ENCODE assay signal across 20 cellular contexts in genomic region chr11:61035086-61035835, GRCh38.
DNase-seq lines count a peak whose midpoint lies in the region; ATAC-seq and TF ChIP-seq lines count a peak whose summit lies in the region.
"Had no signal": no experiment of that assay in that cellular context is flagged by ENCODE, and none has a peak within 500 bp of the region (broad histone marks: within the 10 kb centered on the region; RNA-seq: fewer than 3 reads in every experiment).

No MANE protein-coding gene starts in this region.

- no peak overlapping the region for H2AK5ac ChIP-seq in mesenchymal stem cell (ENCODE audit: low read length, severe bottlenecking)

- H3K36me3 ChIP-seq in GM23338 (ENCODE audit: insufficient read depth) (no peaks in the 10 kb centered on the region), mesenchymal stem cell (ENCODE audit: control insufficient read depth in 1 of 2, insufficient read depth in 2 of 2, low read depth in 1 of 2, low read length in 2 of 2) (no peaks in the 10 kb centered on the region)
- no peaks in the 10 kb centered on the region for H3K36me3 ChIP-seq in naive thymus-derived CD4-positive, alpha-beta T cell (ENCODE audit: control insufficient read depth in 2 of 3, insufficient read depth in 3 of 3, low read length in 3 of 3)
- H3K36me3 ChIP-seq: BLaER1 treated with 17β-estradiol and CSF1 and Interleukin-3, amounts not matched to agents 10 nM and 100 nM; tibial artery had no signal

- POLR2A ChIA-PET in activated CD4-positive, alpha-beta T cell treated with anti-CD3 and anti-CD28 coated beads, Interleukin-2, amount 10 ng/mL, durations not matched to agents 7 days and 5 days (lab: Charles Lee) = interaction anchor here (0.6 kb wide), 1 partner anchor 9 kb away, joined by 5 read pairs; no protein-coding TSS in a partner anchor
- POLR2A ChIA-PET in naive thymus-derived CD4-positive, alpha-beta T cell (lab: Charles Lee) = interaction anchor here (0.5 to 2.2 kb wide), 18 partner anchors 8 to 76 kb away, joined by 3 to 6 read pairs (median 4); no protein-coding TSS in a partner anchor

- no peak overlapping the region for H4K91ac ChIP-seq in mesenchymal stem cell (ENCODE audit: low read length)

- H3K9me2 ChIP-seq in GM23338 (ENCODE audit: insufficient read depth) = no peaks in the 10 kb centered on the region

- no peaks in the 10 kb centered on the region for H3K9me3 Mint-ChIP-seq in activated CD4-positive, alpha-beta T cell treated with anti-CD3 and anti-CD28 coated beads, Interleukin-2, amount 10 ng/mL, durations not matched to agents 7 days and 5 days
- no peaks in the 10 kb centered on the region for H3K9me3 Mint-ChIP-seq in GM23338
- no peaks in the 10 kb centered on the region for H3K9me3 Mint-ChIP-seq in activated naive CD4-positive, alpha-beta T cell treated with anti-CD3 and anti-CD28 coated beads, Interleukin-2, amount 50 U/mL, for 72 hours
- no peaks in the 10 kb centered on the region for H3K9me3 Mint-ChIP-seq in naive thymus-derived CD4-positive, alpha-beta T cell
- H3K9me3 Mint-ChIP-seq: mesothelial cell of epicardium, nephron progenitor cell had no signal

- H3K27me3 ChIP-seq in GM23338 (ENCODE audit: insufficient read depth) = no peaks in the 10 kb centered on the region
- H3K27me3 ChIP-seq in naive thymus-derived CD4-positive, alpha-beta T cell (ENCODE audit: control insufficient read depth in 2 of 2, insufficient read depth in 2 of 2, low read length in 2 of 2) = no peaks in the 10 kb centered on the region
- peaks cover 0 to 38% of the 10 kb centered on the region in 2 experiments for H3K27me3 ChIP-seq in mesenchymal stem cell (ENCODE audit: control insufficient read depth in 1 of 2, insufficient read depth in 1 of 2, low read length in 2 of 2)
- H3K27me3 ChIP-seq: BLaER1 treated with 17β-estradiol and CSF1 and Interleukin-3, amounts not matched to agents 10 nM and 100 nM; tibial artery had no signal

- no peaks in the 10 kb centered on the region for H3K9me3 ChIP-seq in naive thymus-derived CD4-positive, alpha-beta T cell (ENCODE audit: control insufficient read depth in 2 of 3, low read length in 3 of 3)
- H3K9me3 ChIP-seq in mesenchymal stem cell (ENCODE audit: control insufficient read depth, low read length) = no peaks in the 10 kb centered on the region
- H3K9me3 ChIP-seq: BLaER1 treated with 17β-estradiol and CSF1 and Interleukin-3, amounts not matched to agents 10 nM and 100 nM; tibial artery had no signal

- no peak overlapping the region for H3K14ac ChIP-seq in mesenchymal stem cell (ENCODE audit: low read length in 2 of 2)

- H2BK12ac ChIP-seq in mesenchymal stem cell (ENCODE audit: low read length in 2 of 2) = no peak overlapping the region

- H2BK120ac ChIP-seq in mesenchymal stem cell (ENCODE audit: low read depth, low read length) = no peak overlapping the region

- H3K9ac ChIP-seq in mesenchymal stem cell (ENCODE audit: low read length) = no peak overlapping the region
- H3K9ac ChIP-seq: BLaER1 treated with 17β-estradiol and CSF1 and Interleukin-3, amounts not matched to agents 10 nM and 100 nM had no signal

- peak overlapping the region; percentile 89 for H3K27ac Mint-ChIP-seq in activated CD4-positive, alpha-beta T cell treated with anti-CD3 and anti-CD28 coated beads, Interleukin-2, amount 10 ng/mL, durations not matched to agents 7 days and 5 days
- no peak overlapping the region for H3K27ac Mint-ChIP-seq in GM23338
- H3K27ac Mint-ChIP-seq in activated naive CD4-positive, alpha-beta T cell treated with anti-CD3 and anti-CD28 coated beads, Interleukin-2, amount 50 U/mL, for 72 hours = peak overlapping the region; percentile 78 to 96
- peak overlapping the region; percentile 64 to 96 (median 92) for H3K27ac Mint-ChIP-seq in naive thymus-derived CD4-positive, alpha-beta T cell
- H3K27ac Mint-ChIP-seq: mesothelial cell of epicardium, nephron progenitor cell had no signal

- H3K79me1 ChIP-seq in mesenchymal stem cell (replicated peaks; ENCODE audit: low read length, poor library complexity, severe bottlenecking) = no peaks in the 10 kb centered on the region

- H3K36me3 Mint-ChIP-seq in activated CD4-positive, alpha-beta T cell treated with anti-CD3 and anti-CD28 coated beads, Interleukin-2, amount 10 ng/mL, durations not matched to agents 7 days and 5 days (ENCODE audit: low read depth) = peaks cover 38% of the 10 kb centered on the region
- H3K36me3 Mint-ChIP-seq in GM23338 (ENCODE audit: low read depth) = no peaks in the 10 kb centered on the region
- peaks cover 34 to 55% of the 10 kb centered on the region in 2 donors for H3K36me3 Mint-ChIP-seq in activated naive CD4-positive, alpha-beta T cell treated with anti-CD3 and anti-CD28 coated beads, Interleukin-2, amount 50 U/mL, for 72 hours
- peaks cover 0 to 43% (median 0%) of the 10 kb centered on the region in 5 donors for H3K36me3 Mint-ChIP-seq in naive thymus-derived CD4-positive, alpha-beta T cell
- H3K36me3 Mint-ChIP-seq: mesothelial cell of epicardium had no signal

- TF ChIP-seq CTCF in GM23338 (conservative IDR thresholded peaks at IDR 0.05; ENCODE audit: low read depth in 2 of 2) = no peak

- no peak overlapping the region for H3K4ac ChIP-seq in mesenchymal stem cell (ENCODE audit: low read depth in 1 of 2, low read length in 2 of 2)

- peaks cover 71% of the 10 kb centered on the region for H3K4me1 Mint-ChIP-seq in activated CD4-positive, alpha-beta T cell treated with anti-CD3 and anti-CD28 coated beads, Interleukin-2, amount 10 ng/mL, durations not matched to agents 7 days and 5 days
- no peaks in the 10 kb centered on the region for H3K4me1 Mint-ChIP-seq in GM23338
- peaks cover 40 to 87% (median 81%) of the 10 kb centered on the region in 7 donors for H3K4me1 Mint-ChIP-seq in naive thymus-derived CD4-positive, alpha-beta T cell

- no peak overlapping the region for H4K8ac ChIP-seq in mesenchymal stem cell (ENCODE audit: low read length)

- H3K4me3 Mint-ChIP-seq in activated CD4-positive, alpha-beta T cell treated with anti-CD3 and anti-CD28 coated beads, Interleukin-2, amount 10 ng/mL, durations not matched to agents 7 days and 5 days = peak overlapping the region; percentile 16
- no peak overlapping the region for H3K4me3 Mint-ChIP-seq in GM23338
- H3K4me3 Mint-ChIP-seq in naive thymus-derived CD4-positive, alpha-beta T cell = peak overlapping the region; percentile 38 to 82 (median 67)
- H3K4me3 Mint-ChIP-seq: mesothelial cell of epicardium, nephron progenitor cell had no signal

- no peak overlapping the region for H3K4me2 ChIP-seq in GM23338
- H3K4me2 ChIP-seq in mesenchymal stem cell (ENCODE audit: low read length, poor library complexity, severe bottlenecking) = no peak overlapping the region

- H2AFZ ChIP-seq in GM23338 (0 out of 2 replicates have a peak overlapping the region, but pooled peaks have one; percentile 14), mesenchymal stem cell (ENCODE audit: low read depth, low read length) (no peak overlapping the region)

- no peak; the same call in 1 of the 3 replicates for ATAC-seq in GM23338
- no peak for ATAC-seq in activated naive CD4-positive, alpha-beta T cell treated with anti-CD3 and anti-CD28 coated beads, Interleukin-2, amount 50 U/mL, for 72 hours
- ATAC-seq in naive thymus-derived CD4-positive, alpha-beta T cell = peak; percentile 48
- ATAC-seq in HG02642 (IDR thresholded peaks at IDR 0.05; ENCODE audit: poor library complexity, unreplicated experiment) = no peak
- ATAC-seq: HepG2, left lobe of liver had no signal

- H3K27ac ChIP-seq in GM23338 (ENCODE audit: low read depth) = no peak overlapping the region
- peak overlapping the region; percentile 42 for H3K27ac ChIP-seq in naive thymus-derived CD4-positive, alpha-beta T cell (ENCODE audit: low read depth, low read length)
- H3K27ac ChIP-seq in mesenchymal stem cell (ENCODE audit: low read length, poor library complexity, severe bottlenecking) = no peak overlapping the region
- H3K27ac ChIP-seq: BLaER1 treated with 17β-estradiol and CSF1 and Interleukin-3, amounts not matched to agents 10 nM and 100 nM; tibial artery had no signal

- no peaks in the 10 kb centered on the region for H3K79me2 ChIP-seq in GM23338 (replicated peaks; ENCODE audit: insufficient read depth)

- H3K27me3 Mint-ChIP-seq in activated CD4-positive, alpha-beta T cell treated with anti-CD3 and anti-CD28 coated beads, Interleukin-2, amount 10 ng/mL, durations not matched to agents 7 days and 5 days = no peaks in the 10 kb centered on the region
- H3K27me3 Mint-ChIP-seq in GM23338 (ENCODE audit: insufficient read depth, low read depth, poor library complexity) = peaks cover 2% of the 10 kb centered on the region
- no peaks in the 10 kb centered on the region for H3K27me3 Mint-ChIP-seq in naive thymus-derived CD4-positive, alpha-beta T cell

- WGBS in mesenchymal stem cell = 94% methylated on average over 19 of the region's 21 CpGs

- no peak overlapping the region for H3K18ac ChIP-seq in mesenchymal stem cell (ENCODE audit: low read depth in 1 of 2, low read length in 2 of 2)

- H3K4me3 ChIP-seq in GM23338 = no peak overlapping the region
- peak overlapping the region; percentile 23 for H3K4me3 ChIP-seq in naive thymus-derived CD4-positive, alpha-beta T cell (ENCODE audit: low read length)
- no peak overlapping the region for H3K4me3 ChIP-seq in mesenchymal stem cell (ENCODE audit: insufficient read depth in 1 of 2, low read depth in 1 of 2, low read length in 2 of 2)
- H3K4me3 ChIP-seq: BLaER1 treated with 17β-estradiol and CSF1 and Interleukin-3, amounts not matched to agents 10 nM and 100 nM; tibial artery had no signal

- no peak overlapping the region for H2BK15ac ChIP-seq in mesenchymal stem cell (ENCODE audit: low read depth, poor library complexity, severe bottlenecking)

- H3K4me1 ChIP-seq in GM23338 (ENCODE audit: insufficient read depth) = no peaks in the 10 kb centered on the region
- peaks cover 0 to 55% of the 10 kb centered on the region in 2 donors for H3K4me1 ChIP-seq in naive thymus-derived CD4-positive, alpha-beta T cell (ENCODE audit: control insufficient read depth in 2 of 2, insufficient read depth in 2 of 2, low read length in 2 of 2)
- no peaks in the 10 kb centered on the region for H3K4me1 ChIP-seq in mesenchymal stem cell (ENCODE audit: control insufficient read depth, insufficient read depth, low read depth, low read length)
- H3K4me1 ChIP-seq: tibial artery had no signal

- H4K20me1 ChIP-seq in GM23338 (replicated peaks; ENCODE audit: insufficient read depth) = no peaks in the 10 kb centered on the region
- H4K20me1 ChIP-seq: BLaER1 treated with 17β-estradiol and CSF1 and Interleukin-3, amounts not matched to agents 10 nM and 100 nM had no signal

- CTCF ChIA-PET in activated CD4-positive, alpha-beta T cell treated with anti-CD3 and anti-CD28 coated beads, Interleukin-2, amount 10 ng/mL, durations not matched to agents 7 days and 5 days (lab: Charles Lee) = interaction anchor here (0.6 to 1.4 kb wide), 4 partner anchors 9 to 53 kb away, joined by 3 to 6 read pairs (median 4); no protein-coding TSS in a partner anchor
- CTCF ChIA-PET in naive thymus-derived CD4-positive, alpha-beta T cell (lab: Charles Lee) = interaction anchor here (0.7 to 0.8 kb wide), 4 partner anchors 12 to 54 kb away, joined by 3 read pairs; no protein-coding TSS in a partner anchor

- H2BK5ac ChIP-seq in mesenchymal stem cell (ENCODE audit: low read depth, low read length, poor library complexity, severe bottlenecking) = no peak overlapping the region

- intact Hi-C loops in naive thymus-derived CD4-positive, alpha-beta T cell (cut with micrococcal nuclease) = no loop called here

- H3F3A ChIP-seq in GM23338 (replicated peaks; ENCODE audit: low read depth) = no peaks in the 10 kb centered on the region

- no peak for DNase-seq in activated CD4-positive, alpha-beta T cell treated with anti-CD3 and anti-CD28 coated beads, Interleukin-2, amount 10 ng/mL, durations not matched to agents 7 days and 5 days
- no peak for DNase-seq in activated CD4-positive, alpha-beta T cell treated with anti-CD3 and anti-CD28 coated beads, Interleukin-2, amount 50 U/mL, for 4 hours
- DNase-seq in GM23338 (ENCODE audit: low spot score) = no peak
- no peak for DNase-seq in activated naive CD4-positive, alpha-beta T cell treated with anti-CD3 and anti-CD28 coated beads, Interleukin-2, amount 50 U/mL, for 72 hours (ENCODE audit: low spot score in 2 of 2)
- DNase-seq in naive thymus-derived CD4-positive, alpha-beta T cell = no peak
- no peak for DNase-seq in NCI-H524 treated with DMSO at 0.1 percent for 48 hours (lab: John Stamatoyannopoulos, UW)
- DNase-seq in mesenchymal stem cell = no peak
- DNase-seq: ACHN; glutamatergic neuron; NCI-H1105; nephron progenitor cell; SHP77 treated with DMSO at 0.1 percent for 48 hours; stimulated activated CD4-positive, alpha-beta T cell treated with anti-CD3 and anti-CD28 coated beads, Interleukin-2, amount 100 ng/mL, for 24 hours; stimulated activated naive CD4-positive, alpha-beta T cell treated with Interleukin-2 at 50 U/mL for 16 hours; tibial artery had no signal

- no peak overlapping the region for H3K23ac ChIP-seq in mesenchymal stem cell (ENCODE audit: low read length in 2 of 2)
